ENCODE assay signal across 20 cellular contexts in genomic region chr15:101534376-101534970, GRCh38.
"Had no signal": no experiment of that assay in that cellular context is flagged by ENCODE, and none has a peak within 500 bp of the region (broad histone marks: within the 10 kb centered on the region; RNA-seq: fewer than 3 reads in every experiment).

No MANE protein-coding gene starts in this region.

- H3K9me3 ChIP-seq: esophagus squamous epithelium, pancreas, thyroid gland had no signal

- H3K36me3 Mint-ChIP-seq: immature natural killer cell had no signal

- H3K4me3 Mint-ChIP-seq: immature natural killer cell; nephron; T-helper 1 cell treated with Interleukin-12 subunit alpha and Interleukin-12 subunit beta and Interleukin-4 antibody, amounts not matched to agents 30 μg/mL and 1 μg/mL, for 36 hours had no signal

- H3K27ac ChIP-seq: brain microvascular endothelial cell, esophagus squamous epithelium, pancreas, thyroid gland, VCaP had no signal

- DNase-seq: activated CD4-positive, alpha-beta T cell treated with anti-CD3 and anti-CD28 coated beads for 1 hour; activated naive CD4-positive, alpha-beta T cell treated with anti-CD3 and anti-CD28 coated beads, Interleukin-2, amount 50 U/mL, for 16 hours; aorta; brain microvascular endothelial cell; cortex of kidney; effector CD4-positive, alpha-beta T cell; esophagus squamous epithelium; immature natural killer cell; left cardiac atrium; midbrain; pancreas; stimulated activated CD4-positive, alpha-beta T cell treated with anti-CD3 and anti-CD28 coated beads, Interleukin-12 subunit alpha, Interleukin-12 subunit beta, amount 100 ng/mL, for 4 hours; stimulated activated CD4-positive, alpha-beta T cell treated with anti-CD3 and anti-CD28 coated beads, Interleukin-1b, Interleukin-23, amount 100 ng/mL, for 48 hours; stimulated activated CD8-positive, alpha-beta memory T cell treated with anti-CD3 and anti-CD28 coated beads, Interleukin-4, amount 100 ng/mL, for 48 hours; stimulated activated naive CD4-positive, alpha-beta T cell; thyroid gland had no signal

- ATAC-seq: left cardiac atrium, pancreas had no signal

- H3K4me1 Mint-ChIP-seq: immature natural killer cell had no signal

- H3K9me3 Mint-ChIP-seq: activated T-helper 2 cell treated with anti-CD3 and anti-CD28 coated beads, Interferon-gamma antibody, Interleukin-2, Interleukin-4, amounts not matched to agents 10 μg/mL and 5 μg/mL and 100 μg/mL, durations not matched to agents 14 hours and 24 hours and 36 hours; immature natural killer cell; nephron; T-helper 1 cell treated with Interleukin-12 subunit alpha and Interleukin-12 subunit beta and Interleukin-4 antibody, amounts not matched to agents 30 μg/mL and 1 μg/mL, for 36 hours had no signal

- H3K4me3 ChIP-seq: esophagus squamous epithelium, pancreas, thyroid gland had no signal

- H3K4me1 ChIP-seq: esophagus squamous epithelium, pancreas, thyroid gland had no signal

- H3K27me3 ChIP-seq: brain microvascular endothelial cell, pancreas, thyroid gland had no signal

- H3K27ac Mint-ChIP-seq: activated T-helper 2 cell treated with anti-CD3 and anti-CD28 coated beads, Interferon-gamma antibody, Interleukin-2, Interleukin-4, amounts not matched to agents 10 μg/mL and 5 μg/mL and 100 μg/mL, durations not matched to agents 14 hours and 24 hours and 36 hours; immature natural killer cell; T-helper 1 cell treated with Interleukin-12 subunit alpha and Interleukin-12 subunit beta and Interleukin-4 antibody, amounts not matched to agents 30 μg/mL and 1 μg/mL, for 36 hours had no signal

- H3K36me3 ChIP-seq: brain microvascular endothelial cell, esophagus squamous epithelium, pancreas, thyroid gland had no signal
